Comparison of ENCODE assay signal across 11 cellular contexts in genomic region chr2:217086038-217086522, GRCh38.
A peak's percentile ranks its signal among the peaks of the same experiment; 100 is the strongest.
DNase-seq lines count a peak whose midpoint lies in the region; ATAC-seq and TF ChIP-seq lines count a peak whose summit lies in the region.
"Had no signal": no experiment of that assay in that cellular context is flagged by ENCODE, and none has a peak within 500 bp of the region (broad histone marks: within the 10 kb centered on the region; RNA-seq: fewer than 3 reads in every experiment).

No MANE protein-coding gene starts in this region.

- TF ChIP-seq CTCF in astrocyte of the spinal cord (IDR thresholded peaks at IDR 0.05; ENCODE audit: low read depth, low read length): no peak

- ATAC-seq in HG03442 (IDR thresholded peaks at IDR 0.05; ENCODE audit: unreplicated experiment): peak; percentile 57

- H3K4me3 ChIP-seq in astrocyte of the spinal cord (ENCODE audit: low read depth, low read length): no peak overlapping the region

- in situ Hi-C loops in astrocyte of the spinal cord (cut with HindIII; ENCODE audit: low sequenced_read_pairs): no loop called here

- peak; percentile 4 for DNase-seq in stimulated activated CD4-positive, alpha-beta T cell treated with anti-CD3 and anti-CD28 coated beads, Interleukin-4, amount 100 ng/mL, for 1 hour
- DNase-seq in stimulated activated CD4-positive, alpha-beta T cell treated with anti-CD3 and anti-CD28 coated beads, Interleukin-2, amount 100 ng/mL, for 48 hours: no peak
- DNase-seq in astrocyte of the spinal cord (ENCODE audit: low read depth, low spot score): peak; percentile 56
- DNase-seq in NCI-H1694 treated with DMSO at 0.1 percent for 48 hours (lab: John Stamatoyannopoulos, UW): no peak
- no peak for DNase-seq in epidermal melanocyte (ENCODE audit: insufficient read length, low spot score)
- no peak for DNase-seq in iPS-NIHi7 (ENCODE audit: extremely low spot score)
- no peak for DNase-seq in COLO829 (ENCODE audit: low spot score)
- DNase-seq: DMS 273 treated with DMSO at 0.1 percent for 48 hours, H9, NCI-H2081 had no signal

Comparison
In these comparisons a context has a peak if more than half of its experiments do, and no peak if none do; other contexts are left out.
1. DNase-seq: peak in stimulated activated CD4-positive, alpha-beta T cell treated with anti-CD3 and anti-CD28 coated beads, Interleukin-4, amount 100 ng/mL, for 1 hour (single experiment) and astrocyte of the spinal cord (single experiment); none in stimulated activated CD4-positive, alpha-beta T cell treated with anti-CD3 and anti-CD28 coated beads, Interleukin-2, amount 100 ng/mL, for 48 hours (0 of 2), NCI-H1694 treated with DMSO at 0.1 percent for 48 hours (single experiment), epidermal melanocyte (single experiment), iPS-NIHi7 (single experiment) and COLO829 (single experiment).